ENCODE assay signal across 9 cellular contexts in genomic region chr15:70195808-70196304, GRCh38.
DNase-seq lines count a peak whose midpoint lies in the region; ATAC-seq, FAIRE-seq and TF ChIP-seq lines count a peak whose summit lies in the region.
"Had no signal": no experiment of that assay in that cellular context is flagged by ENCODE, and none has a peak within 500 bp of the region (broad histone marks: within the 10 kb centered on the region; RNA-seq: fewer than 3 reads in every experiment).

No MANE protein-coding gene starts in this region.

- intact Hi-C loops in ovary (cut with DNase I) = no loop called here
- intact Hi-C loops in activated T-helper 1 cell treated with anti-CD3 and anti-CD28 coated beads, Interleukin-12 subunit alpha, Interleukin-12 subunit beta, Interleukin-2, Interleukin-4 antibody, amounts not matched to agents 30 ng/mL and 10 ng/mL and 1 ng/mL, durations not matched to agents 14 hours and 24 hours and 36 hours (cut with micrococcal nuclease) = no loop called here

- H3K4me1 ChIP-seq in foreskin keratinocyte (peaks cover 44% of the 10 kb centered on the region), ovary (ENCODE audit: insufficient read depth) (peaks cover 15% of the 10 kb centered on the region)

- H3K9me3 ChIP-seq in ovary = no peaks in the 10 kb centered on the region

- H3K27me3 ChIP-seq in foreskin keratinocyte (peaks cover 9% of the 10 kb centered on the region), ovary (no peaks in the 10 kb centered on the region)

- ATAC-seq in foreskin keratinocyte = peak; percentile 37

- H3K27me3 Mint-ChIP-seq in activated T-helper 1 cell treated with anti-CD3 and anti-CD28 coated beads, Interleukin-12 subunit alpha, Interleukin-12 subunit beta, Interleukin-2, Interleukin-4 antibody, amounts not matched to agents 30 ng/mL and 10 ng/mL and 1 ng/mL, durations not matched to agents 14 hours and 24 hours and 36 hours (ENCODE audit: insufficient read depth) = peaks cover 2% of the 10 kb centered on the region

- H3K27ac Mint-ChIP-seq in activated T-helper 1 cell treated with anti-CD3 and anti-CD28 coated beads, Interleukin-12 subunit alpha, Interleukin-12 subunit beta, Interleukin-2, Interleukin-4 antibody, amounts not matched to agents 30 ng/mL and 10 ng/mL and 1 ng/mL, durations not matched to agents 14 hours and 24 hours and 36 hours = no peak overlapping the region
- H3K27ac Mint-ChIP-seq: T-helper 1 cell treated with Interleukin-12 subunit alpha and Interleukin-12 subunit beta and Interleukin-4 antibody, amounts not matched to agents 30 μg/mL and 1 μg/mL, for 36 hours had no signal

- TF ChIP-seq CTCF in foreskin keratinocyte (conservative IDR thresholded peaks at IDR 0.05) (no peak), ovary (IDR thresholded peaks at IDR 0.05) (no peak)

- peak overlapping the region; percentile 85 for H3K27ac ChIP-seq in foreskin keratinocyte
- H3K27ac ChIP-seq in ovary = peak overlapping the region in 1 of 2 donors; percentile 44

- no peak for TF ChIP-seq POLR2A in ovary (IDR thresholded peaks at IDR 0.05)
- TF ChIP-seq POLR2A in GM12891 (IDR thresholded peaks at IDR 0.05; ENCODE audit: low read depth, low read length) = no peak

- H3K36me3 ChIP-seq in ovary = no peaks in the 10 kb centered on the region

- no peak for FAIRE-seq in GM12891 (lab: Jason Lieb, UNC)

- no peaks in the 10 kb centered on the region for H3K4me1 Mint-ChIP-seq in activated T-helper 1 cell treated with anti-CD3 and anti-CD28 coated beads, Interleukin-12 subunit alpha, Interleukin-12 subunit beta, Interleukin-2, Interleukin-4 antibody, amounts not matched to agents 30 ng/mL and 10 ng/mL and 1 ng/mL, durations not matched to agents 14 hours and 24 hours and 36 hours (ENCODE audit: low read depth)

- TF ChIP-seq EP300 in ovary (IDR thresholded peaks at IDR 0.05) = no peak

- 5 to 10% (median 8%) methylated on average over 9 of the region's 9 CpGs for WGBS in ovary, 3 donors

- H3K9me3 Mint-ChIP-seq in activated T-helper 1 cell treated with anti-CD3 and anti-CD28 coated beads, Interleukin-12 subunit alpha, Interleukin-12 subunit beta, Interleukin-2, Interleukin-4 antibody, amounts not matched to agents 30 ng/mL and 10 ng/mL and 1 ng/mL, durations not matched to agents 14 hours and 24 hours and 36 hours = peaks cover 3% of the 10 kb centered on the region
- H3K9me3 Mint-ChIP-seq: T-helper 1 cell treated with Interleukin-12 subunit alpha and Interleukin-12 subunit beta and Interleukin-4 antibody, amounts not matched to agents 30 μg/mL and 1 μg/mL, for 36 hours had no signal

- H3K4me3 ChIP-seq in ovary = no peak overlapping the region

- no peaks in the 10 kb centered on the region for H3K36me3 Mint-ChIP-seq in activated T-helper 1 cell treated with anti-CD3 and anti-CD28 coated beads, Interleukin-12 subunit alpha, Interleukin-12 subunit beta, Interleukin-2, Interleukin-4 antibody, amounts not matched to agents 30 ng/mL and 10 ng/mL and 1 ng/mL, durations not matched to agents 14 hours and 24 hours and 36 hours (ENCODE audit: low read depth)

- peak; percentile 79 for DNase-seq in Ammon's horn (ENCODE audit: low spot score)
- peak; percentile 98 for DNase-seq in RPMI7951 (ENCODE audit: low read depth)
- peak; percentile 49 to 74 for DNase-seq in foreskin keratinocyte
- DNase-seq in ovary = peak; percentile 86 to 90 (median 86)
- DNase-seq in activated T-helper 1 cell treated with anti-CD3 and anti-CD28 coated beads, Interleukin-12 subunit alpha, Interleukin-12 subunit beta, Interleukin-2, Interleukin-4 antibody, amounts not matched to agents 30 ng/mL and 10 ng/mL and 1 ng/mL, durations not matched to agents 14 hours and 24 hours and 36 hours (ENCODE audit: low spot score) = no peak
- no peak for DNase-seq in DMS79 treated with DMSO at 0.1 percent for 48 hours (lab: John Stamatoyannopoulos, UW)
- DNase-seq in GM12891 (ENCODE audit: insufficient read length, low spot score) = no peak
- no peak for DNase-seq in NK-92 treated with Interleukin-12 subunit alpha and Interleukin-12 subunit beta, amount 100 ng/mL, for 24 hours (lab: John Stamatoyannopoulos, UW)

- H3K4me3 Mint-ChIP-seq in activated T-helper 1 cell treated with anti-CD3 and anti-CD28 coated beads, Interleukin-12 subunit alpha, Interleukin-12 subunit beta, Interleukin-2, Interleukin-4 antibody, amounts not matched to agents 30 ng/mL and 10 ng/mL and 1 ng/mL, durations not matched to agents 14 hours and 24 hours and 36 hours = no peak overlapping the region
- H3K4me3 Mint-ChIP-seq: T-helper 1 cell treated with Interleukin-12 subunit alpha and Interleukin-12 subunit beta and Interleukin-4 antibody, amounts not matched to agents 30 μg/mL and 1 μg/mL, for 36 hours had no signal

TF ChIP-seq in GM12891, 5 proteins besides CTCF, POLR2A, EP300 and RAD21:
- TF ChIP-seq POLR2AphosphoS5 (IDR thresholded peaks at IDR 0.05; ENCODE audit: low read depth, low read length) = no peak
- TF ChIP-seq SPI1 (IDR thresholded peaks at IDR 0.05; ENCODE audit: low read depth, low read length) = no peak
- TF ChIP-seq POU2F2 (IDR thresholded peaks at IDR 0.05; ENCODE audit: low read depth, low read length) = no peak
- no peak for TF ChIP-seq TAF1 (IDR thresholded peaks at IDR 0.05; ENCODE audit: low read depth, low read length)
- TF ChIP-seq PAX5 (IDR thresholded peaks at IDR 0.05; ENCODE audit: insufficient read depth, low read length, severe bottlenecking) = no peak

Comparison
In these comparisons a context has a peak if more than half of its experiments do, and no peak if none do; other contexts are left out.
1. DNase-seq: peak in Ammon's horn (single experiment), RPMI7951 (single experiment), foreskin keratinocyte (2 of 2) and ovary (5 of 5); none in activated T-helper 1 cell treated with anti-CD3 and anti-CD28 coated beads, Interleukin-12 subunit alpha, Interleukin-12 subunit beta, Interleukin-2, Interleukin-4 antibody, amounts not matched to agents 30 ng/mL and 10 ng/mL and 1 ng/mL, durations not matched to agents 14 hours and 24 hours and 36 hours (single experiment), DMS79 treated with DMSO at 0.1 percent for 48 hours (single experiment), GM12891 (single experiment) and NK-92 treated with Interleukin-12 subunit alpha and Interleukin-12 subunit beta, amount 100 ng/mL, for 24 hours (single experiment).